4 cellular contexts compared by ENCODE assay signal in the genomic region with DNA sequence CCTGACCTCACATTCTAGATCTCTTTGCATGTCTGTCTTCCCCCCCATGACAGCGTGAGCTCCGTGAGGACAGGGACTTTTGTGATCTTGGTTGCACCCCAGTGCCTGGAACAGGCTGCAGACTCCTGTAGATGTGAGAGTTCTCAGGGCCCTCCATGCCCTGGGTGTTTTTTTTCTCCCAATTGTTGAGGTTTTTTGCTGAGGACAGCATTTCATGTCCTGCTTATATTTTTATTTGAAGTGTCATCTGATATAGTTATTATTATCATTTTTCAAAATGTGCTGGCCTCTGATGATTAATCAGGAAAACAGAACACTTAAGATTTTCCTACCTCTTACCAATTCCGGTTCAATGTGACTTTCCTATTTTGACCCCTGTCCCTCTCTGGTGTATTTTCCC.
A peak's percentile ranks its signal among the peaks of the same experiment; 100 is the strongest.
TF ChIP-seq lines count a peak whose summit lies in the region.

No MANE protein-coding gene starts in this region.

TF ChIP-seq in A549, 52 proteins besides CTCF, POLR2A, EP300 and RAD21:
- TF ChIP-seq MAFK (IDR thresholded peaks at IDR 0.05; ENCODE audit: partially characterized antibody), result peak; percentile 97

TF ChIP-seq in IMR-90, 13 proteins besides CTCF, POLR2A, EP300 and RAD21:
- TF ChIP-seq MAFK (IDR thresholded peaks at IDR 0.05; ENCODE audit: low read depth, low read length), result peak; percentile 60

TF ChIP-seq in K562, 482 proteins besides CTCF, POLR2A, EP300 and RAD21:
- TF ChIP-seq ZNF316 (IDR thresholded peaks at IDR 0.05), result peak; percentile 50

TF ChIP-seq in HepG2, 621 proteins besides CTCF, POLR2A, EP300 and RAD21:
- peak; percentile 46 to 76; a peak in 3 of 4 replicates for TF ChIP-seq MAFK (conservative IDR thresholded peaks at IDR 0.05 in 1 of 2, IDR thresholded peaks at IDR 0.05 in 1 of 2; ENCODE audit: low read length in 2 of 2)
- TF ChIP-seq MAFF (IDR thresholded peaks at IDR 0.05; ENCODE audit: low read depth, low read length), result peak; percentile 56; the same call in 1 of the 2 replicates
